Comparison of ENCODE assay signal across 8 cellular contexts in genomic region chr2:12507295-12507694, GRCh38.
A peak's percentile ranks its signal among the peaks of the same experiment; 100 is the strongest.
DNase-seq lines count a peak whose midpoint lies in the region; ATAC-seq and TF ChIP-seq lines count a peak whose summit lies in the region.

No MANE protein-coding gene starts in this region.

- H3K27me3 Mint-ChIP-seq in activated CD4-positive, alpha-beta T cell treated with anti-CD3 and anti-CD28 coated beads for 36 hours: no peaks in the 10 kb centered on the region
- H3K27me3 Mint-ChIP-seq in stimulated activated naive CD8-positive, alpha-beta T cell treated with anti-CD3 and anti-CD28 coated beads, Interleukin-15, Interleukin-2, amounts not matched to agents 100 ng/mL and 50 ng/mL, for 24 hours: peaks cover 8% of the 10 kb centered on the region

- DNase-seq in BE2C (peak; percentile 55), HPDE6-E6E7 (ENCODE audit: extremely low spot score) (peak; percentile 73), epithelial cell of proximal tubule (ENCODE audit: low read depth) (peak; percentile 91), C1 segment of cervical spinal cord (lab: John Stamatoyannopoulos, UW) (no peak), hippocampal formation (lab: John Stamatoyannopoulos, UW) (no peak)
- DNase-seq in activated CD4-positive, alpha-beta T cell treated with anti-CD3 and anti-CD28 coated beads for 36 hours: peak; percentile 88

- ATAC-seq in GM21447 (IDR thresholded peaks at IDR 0.05; ENCODE audit: unreplicated experiment): peak; percentile 78
- ATAC-seq in activated CD4-positive, alpha-beta T cell treated with anti-CD3 and anti-CD28 coated beads for 36 hours: peak; percentile 82

- H3K4me1 ChIP-seq in BE2C: peaks cover 10% of the 10 kb centered on the region; the same call in 1 of the 2 replicates

- H3K4me1 Mint-ChIP-seq in activated CD4-positive, alpha-beta T cell treated with anti-CD3 and anti-CD28 coated beads for 36 hours: peaks cover 80% of the 10 kb centered on the region
- H3K4me1 Mint-ChIP-seq in stimulated activated naive CD8-positive, alpha-beta T cell treated with anti-CD3 and anti-CD28 coated beads, Interleukin-15, Interleukin-2, amounts not matched to agents 100 ng/mL and 50 ng/mL, for 24 hours (ENCODE audit: low read depth): peaks cover 93% of the 10 kb centered on the region

- CTCF ChIA-PET in activated CD4-positive, alpha-beta T cell treated with anti-CD3 and anti-CD28 coated beads for 36 hours (lab: Charles Lee): no interaction called here

- no peak for TF ChIP-seq CTCF in BE2C (IDR thresholded peaks at IDR 0.05; ENCODE audit: low read depth, low read length)
- no peak for TF ChIP-seq CTCF in epithelial cell of proximal tubule (conservative IDR thresholded peaks at IDR 0.05; ENCODE audit: low read depth, low read length)

- no peaks in the 10 kb centered on the region for H3K36me3 ChIP-seq in BE2C

- no peaks in the 10 kb centered on the region for H3K9me3 ChIP-seq in BE2C

- intact Hi-C loops in activated CD4-positive, alpha-beta T cell treated with anti-CD3 and anti-CD28 coated beads for 36 hours (cut with DNase I, micrococcal nuclease): loop anchor here (1.0 to 5.0 kb wide), 3 partner anchors 50 to 677 kb away; no protein-coding TSS in a partner anchor

- H3K4me3 ChIP-seq in BE2C (ENCODE audit: low read depth, low read length) (no peak overlapping the region), epithelial cell of proximal tubule (ENCODE audit: low read depth, low read length) (no peak overlapping the region)

- H3K27ac Mint-ChIP-seq in activated CD4-positive, alpha-beta T cell treated with anti-CD3 and anti-CD28 coated beads for 36 hours: peak overlapping the region; percentile 5
- peak overlapping the region; percentile 71 for H3K27ac Mint-ChIP-seq in stimulated activated naive CD8-positive, alpha-beta T cell treated with anti-CD3 and anti-CD28 coated beads, Interleukin-15, Interleukin-2, amounts not matched to agents 100 ng/mL and 50 ng/mL, for 24 hours

- POLR2A ChIA-PET in activated CD4-positive, alpha-beta T cell treated with anti-CD3 and anti-CD28 coated beads for 36 hours (lab: Charles Lee): interaction anchor here (0.9 to 1.1 kb wide), 2 partner anchors 213 kb away, joined by 4 to 6 read pairs; no protein-coding TSS in a partner anchor

- no peaks in the 10 kb centered on the region for H3K27me3 ChIP-seq in BE2C

- H3K4me3 Mint-ChIP-seq in activated CD4-positive, alpha-beta T cell treated with anti-CD3 and anti-CD28 coated beads for 36 hours: no peak overlapping the region
- peak overlapping the region; percentile 11 for H3K4me3 Mint-ChIP-seq in stimulated activated naive CD8-positive, alpha-beta T cell treated with anti-CD3 and anti-CD28 coated beads, Interleukin-15, Interleukin-2, amounts not matched to agents 100 ng/mL and 50 ng/mL, for 24 hours

- H3K9me3 Mint-ChIP-seq in activated CD4-positive, alpha-beta T cell treated with anti-CD3 and anti-CD28 coated beads for 36 hours (ENCODE audit: low read depth): peaks cover 19% of the 10 kb centered on the region
- peaks cover 19% of the 10 kb centered on the region for H3K9me3 Mint-ChIP-seq in stimulated activated naive CD8-positive, alpha-beta T cell treated with anti-CD3 and anti-CD28 coated beads, Interleukin-15, Interleukin-2, amounts not matched to agents 100 ng/mL and 50 ng/mL, for 24 hours

- H3K36me3 Mint-ChIP-seq in activated CD4-positive, alpha-beta T cell treated with anti-CD3 and anti-CD28 coated beads for 36 hours (ENCODE audit: low read depth): peaks cover 12% of the 10 kb centered on the region
- peaks cover 21% of the 10 kb centered on the region for H3K36me3 Mint-ChIP-seq in stimulated activated naive CD8-positive, alpha-beta T cell treated with anti-CD3 and anti-CD28 coated beads, Interleukin-15, Interleukin-2, amounts not matched to agents 100 ng/mL and 50 ng/mL, for 24 hours (ENCODE audit: low read depth)

Comparison
In these comparisons a context has a peak if more than half of its experiments do, and no peak if none do; other contexts are left out.
1. DNase-seq: peak in BE2C (single experiment), HPDE6-E6E7 (single experiment), activated CD4-positive, alpha-beta T cell treated with anti-CD3 and anti-CD28 coated beads for 36 hours (single experiment) and epithelial cell of proximal tubule (single experiment); none in C1 segment of cervical spinal cord (0 of 14) and hippocampal formation (0 of 2).